In the genomic region with DNA sequence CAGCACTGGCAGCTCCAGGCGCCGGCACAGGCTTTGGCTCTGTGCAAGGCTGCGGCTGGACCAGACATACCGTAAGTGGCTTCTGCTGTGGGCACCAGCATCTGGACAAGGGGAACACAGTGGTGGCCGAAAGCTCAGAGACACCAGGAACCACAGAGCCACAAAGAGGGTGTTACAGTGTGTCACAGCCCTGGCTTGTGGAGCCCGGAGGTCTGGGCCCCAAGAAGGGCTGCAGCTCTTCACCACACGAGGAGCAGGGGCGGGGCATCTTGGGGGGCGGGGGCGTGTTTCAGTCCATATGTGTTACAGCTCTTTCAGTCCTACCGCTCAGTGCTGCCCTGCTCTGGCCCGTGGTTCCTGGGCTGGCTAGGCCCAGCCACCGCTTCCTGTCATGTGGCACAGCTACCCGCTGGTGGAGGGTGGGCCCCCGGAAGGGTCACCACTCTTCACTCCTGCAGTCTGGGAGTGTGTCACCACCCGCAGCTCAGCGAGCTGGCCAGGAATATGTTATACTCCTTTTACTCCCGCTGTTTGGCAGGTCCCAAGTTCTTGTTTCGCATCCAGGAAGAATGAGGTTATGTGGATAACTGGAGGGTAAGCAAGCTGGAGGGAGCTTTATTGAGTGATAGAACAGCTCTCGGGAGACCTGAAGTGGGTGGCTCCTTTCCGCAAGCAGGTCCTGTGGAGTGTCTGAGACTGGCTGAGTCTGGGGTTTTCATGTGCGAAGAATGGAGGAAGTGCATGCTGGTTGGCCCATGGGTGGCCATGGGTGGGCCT, we compare ENCODE assay signal across 1 cellular context.
TF ChIP-seq lines count a peak whose summit lies in the region.

No MANE protein-coding gene starts in this region.

TF ChIP-seq in HepG2, 621 proteins besides CTCF, POLR2A, EP300 and RAD21 (continued from another document and continues in another):
- TF ChIP-seq, protein P1, sequence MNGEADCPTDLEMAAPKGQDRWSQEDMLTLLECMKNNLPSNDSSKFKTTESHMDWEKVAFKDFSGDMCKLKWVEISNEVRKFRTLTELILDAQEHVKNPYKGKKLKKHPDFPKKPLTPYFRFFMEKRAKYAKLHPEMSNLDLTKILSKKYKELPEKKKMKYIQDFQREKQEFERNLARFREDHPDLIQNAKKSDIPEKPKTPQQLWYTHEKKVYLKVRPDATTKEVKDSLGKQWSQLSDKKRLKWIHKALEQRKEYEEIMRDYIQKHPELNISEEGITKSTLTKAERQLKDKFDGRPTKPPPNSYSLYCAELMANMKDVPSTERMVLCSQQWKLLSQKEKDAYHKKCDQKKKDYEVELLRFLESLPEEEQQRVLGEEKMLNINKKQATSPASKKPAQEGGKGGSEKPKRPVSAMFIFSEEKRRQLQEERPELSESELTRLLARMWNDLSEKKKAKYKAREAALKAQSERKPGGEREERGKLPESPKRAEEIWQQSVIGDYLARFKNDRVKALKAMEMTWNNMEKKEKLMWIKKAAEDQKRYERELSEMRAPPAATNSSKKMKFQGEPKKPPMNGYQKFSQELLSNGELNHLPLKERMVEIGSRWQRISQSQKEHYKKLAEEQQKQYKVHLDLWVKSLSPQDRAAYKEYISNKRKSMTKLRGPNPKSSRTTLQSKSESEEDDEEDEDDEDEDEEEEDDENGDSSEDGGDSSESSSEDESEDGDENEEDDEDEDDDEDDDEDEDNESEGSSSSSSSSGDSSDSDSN (CRISPR knock-in tag; IDR thresholded peaks at IDR 0.05) = peak; percentile 93
- TF ChIP-seq HNRNPLL (IDR thresholded peaks at IDR 0.05; ENCODE audit: low read depth, low read length, poor library complexity, severe bottlenecking) (peak; percentile 13), PHF20 (CRISPR knock-in tag; IDR thresholded peaks at IDR 0.05) (peak; percentile 90), NR1H2 (CRISPR knock-in tag; IDR thresholded peaks at IDR 0.05; ENCODE audit: borderline replicate concordance, low read depth) (no peak), SMAD9 (CRISPR knock-in tag; IDR thresholded peaks at IDR 0.05) (peak; percentile 49; the same call in 1 of the 2 replicates), GZF1 (CRISPR knock-in tag; IDR thresholded peaks at IDR 0.05) (0 out of 2 replicates have a peak, but pooled peaks have one; percentile 46), ZNF564 (CRISPR knock-in tag; IDR thresholded peaks at IDR 0.05) (0 out of 2 replicates have a peak, but pooled peaks have one; percentile 53), MXD4 (CRISPR knock-in tag; IDR thresholded peaks at IDR 0.05) (peak; percentile 76), ZNF710 (CRISPR knock-in tag; IDR thresholded peaks at IDR 0.05; ENCODE audit: borderline replicate concordance) (0 out of 2 replicates have a peak, but pooled peaks have one; percentile 27), HOXA7 (CRISPR knock-in tag; IDR thresholded peaks at IDR 0.05) (no peak), RBM39 (IDR thresholded peaks at IDR 0.05; ENCODE audit: low read depth, low read length, poor library complexity, severe bottlenecking) (no peak), USF2 (IDR thresholded peaks at IDR 0.05; ENCODE audit: low read depth, low read length) (peak; percentile 77), USF2 (CRISPR knock-in tag; IDR thresholded peaks at IDR 0.05; ENCODE audit: borderline replicate concordance) (peak; percentile 86; the same call in 1 of the 2 replicates), MEF2D (CRISPR knock-in tag; IDR thresholded peaks at IDR 0.05) (peak; percentile 74; the same call in 1 of the 2 replicates), MAX (IDR thresholded peaks at IDR 0.05) (peak; percentile 88), POLR2G (IDR thresholded peaks at IDR 0.05; ENCODE audit: low read depth, low read length) (peak; percentile 99), ZNF75D (CRISPR knock-in tag; IDR thresholded peaks at IDR 0.05; ENCODE audit: borderline replicate concordance) (no peak), ZFX (CRISPR knock-in tag; IDR thresholded peaks at IDR 0.05; ENCODE audit: low read depth) (peak; percentile 93), ZC3H13 (CRISPR knock-in tag; IDR thresholded peaks at IDR 0.05) (peak; percentile 89; the same call in 1 of the 2 replicates), SNAPC5 (CRISPR knock-in tag; IDR thresholded peaks at IDR 0.05; ENCODE audit: borderline replicate concordance) (0 out of 2 replicates have a peak, but pooled peaks have one; percentile 76), HOXA9 (CRISPR knock-in tag; IDR thresholded peaks at IDR 0.05; ENCODE audit: borderline replicate concordance) (peak; percentile 45; the same call in 1 of the 2 replicates), SATB2 (CRISPR knock-in tag; IDR thresholded peaks at IDR 0.05) (no peak; the same call in 1 of the 2 replicates), ZNF205 (CRISPR knock-in tag; IDR thresholded peaks at IDR 0.05) (0 out of 2 replicates have a peak, but pooled peaks have one; percentile 11), ZNF547 (CRISPR knock-in tag; IDR thresholded peaks at IDR 0.05) (peak; percentile 83), ZMAT3 (CRISPR knock-in tag; conservative IDR thresholded peaks at IDR 0.05) (peak; percentile 79; the same call in 1 of the 2 replicates), GABPB1 (CRISPR knock-in tag; IDR thresholded peaks at IDR 0.05) (peak; percentile 95), REPIN1 (CRISPR knock-in tag; IDR thresholded peaks at IDR 0.05; ENCODE audit: borderline replicate concordance, low read depth) (peak; percentile 74), FOXA3 (CRISPR knock-in tag; IDR thresholded peaks at IDR 0.05) (peak; percentile 50), MXD3 (CRISPR knock-in tag; IDR thresholded peaks at IDR 0.05) (peak; percentile 47; the same call in 1 of the 2 replicates), ZNF10 (CRISPR knock-in tag; IDR thresholded peaks at IDR 0.05; ENCODE audit: borderline replicate concordance, low read depth) (no peak), SNAPC2 (CRISPR knock-in tag; IDR thresholded peaks at IDR 0.05) (0 out of 2 replicates have a peak, but pooled peaks have one; percentile 53), ZSCAN31 (CRISPR knock-in tag; IDR thresholded peaks at IDR 0.05; ENCODE audit: low read depth) (peak; percentile 82)
- TF ChIP-seq, protein P2, sequence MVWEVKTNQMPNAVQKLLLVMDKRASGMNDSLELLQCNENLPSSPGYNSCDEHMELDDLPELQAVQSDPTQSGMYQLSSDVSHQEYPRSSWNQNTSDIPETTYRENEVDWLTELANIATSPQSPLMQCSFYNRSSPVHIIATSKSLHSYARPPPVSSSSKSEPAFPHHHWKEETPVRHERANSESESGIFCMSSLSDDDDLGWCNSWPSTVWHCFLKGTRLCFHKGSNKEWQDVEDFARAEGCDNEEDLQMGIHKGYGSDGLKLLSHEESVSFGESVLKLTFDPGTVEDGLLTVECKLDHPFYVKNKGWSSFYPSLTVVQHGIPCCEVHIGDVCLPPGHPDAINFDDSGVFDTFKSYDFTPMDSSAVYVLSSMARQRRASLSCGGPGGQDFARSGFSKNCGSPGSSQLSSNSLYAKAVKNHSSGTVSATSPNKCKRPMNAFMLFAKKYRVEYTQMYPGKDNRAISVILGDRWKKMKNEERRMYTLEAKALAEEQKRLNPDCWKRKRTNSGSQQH (CRISPR knock-in tag; IDR thresholded peaks at IDR 0.05; ENCODE audit: low read depth) = peak; percentile 61; the same call in 1 of the 2 replicates
- TF ChIP-seq, protein P3, sequence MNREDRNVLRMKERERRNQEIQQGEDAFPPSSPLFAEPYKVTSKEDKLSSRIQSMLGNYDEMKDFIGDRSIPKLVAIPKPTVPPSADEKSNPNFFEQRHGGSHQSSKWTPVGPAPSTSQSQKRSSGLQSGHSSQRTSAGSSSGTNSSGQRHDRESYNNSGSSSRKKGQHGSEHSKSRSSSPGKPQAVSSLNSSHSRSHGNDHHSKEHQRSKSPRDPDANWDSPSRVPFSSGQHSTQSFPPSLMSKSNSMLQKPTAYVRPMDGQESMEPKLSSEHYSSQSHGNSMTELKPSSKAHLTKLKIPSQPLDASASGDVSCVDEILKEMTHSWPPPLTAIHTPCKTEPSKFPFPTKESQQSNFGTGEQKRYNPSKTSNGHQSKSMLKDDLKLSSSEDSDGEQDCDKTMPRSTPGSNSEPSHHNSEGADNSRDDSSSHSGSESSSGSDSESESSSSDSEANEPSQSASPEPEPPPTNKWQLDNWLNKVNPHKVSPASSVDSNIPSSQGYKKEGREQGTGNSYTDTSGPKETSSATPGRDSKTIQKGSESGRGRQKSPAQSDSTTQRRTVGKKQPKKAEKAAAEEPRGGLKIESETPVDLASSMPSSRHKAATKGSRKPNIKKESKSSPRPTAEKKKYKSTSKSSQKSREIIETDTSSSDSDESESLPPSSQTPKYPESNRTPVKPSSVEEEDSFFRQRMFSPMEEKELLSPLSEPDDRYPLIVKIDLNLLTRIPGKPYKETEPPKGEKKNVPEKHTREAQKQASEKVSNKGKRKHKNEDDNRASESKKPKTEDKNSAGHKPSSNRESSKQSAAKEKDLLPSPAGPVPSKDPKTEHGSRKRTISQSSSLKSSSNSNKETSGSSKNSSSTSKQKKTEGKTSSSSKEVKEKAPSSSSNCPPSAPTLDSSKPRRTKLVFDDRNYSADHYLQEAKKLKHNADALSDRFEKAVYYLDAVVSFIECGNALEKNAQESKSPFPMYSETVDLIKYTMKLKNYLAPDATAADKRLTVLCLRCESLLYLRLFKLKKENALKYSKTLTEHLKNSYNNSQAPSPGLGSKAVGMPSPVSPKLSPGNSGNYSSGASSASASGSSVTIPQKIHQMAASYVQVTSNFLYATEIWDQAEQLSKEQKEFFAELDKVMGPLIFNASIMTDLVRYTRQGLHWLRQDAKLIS (CRISPR knock-in tag; IDR thresholded peaks at IDR 0.05) = no peak
- TF ChIP-seq, protein P4, sequence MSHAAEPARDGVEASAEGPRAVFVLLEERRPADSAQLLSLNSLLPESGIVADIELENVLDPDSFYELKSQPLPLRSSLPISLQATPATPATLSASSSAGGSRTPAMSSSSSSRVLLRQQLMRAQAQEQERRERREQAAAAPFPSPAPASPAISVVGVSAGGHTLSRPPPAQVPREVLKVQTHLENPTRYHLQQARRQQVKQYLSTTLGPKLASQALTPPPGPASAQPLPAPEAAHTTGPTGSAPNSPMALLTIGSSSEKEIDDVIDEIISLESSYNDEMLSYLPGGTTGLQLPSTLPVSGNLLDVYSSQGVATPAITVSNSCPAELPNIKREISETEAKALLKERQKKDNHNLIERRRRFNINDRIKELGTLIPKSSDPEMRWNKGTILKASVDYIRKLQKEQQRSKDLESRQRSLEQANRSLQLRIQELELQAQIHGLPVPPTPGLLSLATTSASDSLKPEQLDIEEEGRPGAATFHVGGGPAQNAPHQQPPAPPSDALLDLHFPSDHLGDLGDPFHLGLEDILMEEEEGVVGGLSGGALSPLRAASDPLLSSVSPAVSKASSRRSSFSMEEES (CRISPR knock-in tag; IDR thresholded peaks at IDR 0.05) = peak; percentile 96
- TF ChIP-seq, protein P5, sequence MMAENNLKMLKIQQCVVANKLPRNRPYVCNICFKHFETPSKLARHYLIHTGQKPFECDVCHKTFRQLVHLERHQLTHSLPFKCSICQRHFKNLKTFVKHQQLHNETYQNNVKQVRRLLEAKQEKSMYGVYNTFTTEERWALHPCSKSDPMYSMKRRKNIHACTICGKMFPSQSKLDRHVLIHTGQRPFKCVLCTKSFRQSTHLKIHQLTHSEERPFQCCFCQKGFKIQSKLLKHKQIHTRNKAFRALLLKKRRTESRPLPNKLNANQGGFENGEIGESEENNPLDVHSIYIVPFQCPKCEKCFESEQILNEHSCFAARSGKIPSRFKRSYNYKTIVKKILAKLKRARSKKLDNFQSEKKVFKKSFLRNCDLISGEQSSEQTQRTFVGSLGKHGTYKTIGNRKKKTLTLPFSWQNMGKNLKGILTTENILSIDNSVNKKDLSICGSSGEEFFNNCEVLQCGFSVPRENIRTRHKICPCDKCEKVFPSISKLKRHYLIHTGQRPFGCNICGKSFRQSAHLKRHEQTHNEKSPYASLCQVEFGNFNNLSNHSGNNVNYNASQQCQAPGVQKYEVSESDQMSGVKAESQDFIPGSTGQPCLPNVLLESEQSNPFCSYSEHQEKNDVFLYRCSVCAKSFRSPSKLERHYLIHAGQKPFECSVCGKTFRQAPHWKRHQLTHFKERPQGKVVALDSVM (CRISPR knock-in tag; IDR thresholded peaks at IDR 0.05) = peak; percentile 9
